Comparison of ENCODE assay signal across 23 cellular contexts in genomic region chr5:36632363-36632664, GRCh38. TPM values are rescaled to one million over a fixed set of nuclear protein-coding genes. Genes with fewer than 3 reads are reported as not detected.
"Had no signal": no experiment of that assay in that cellular context is flagged by ENCODE, and none has a peak within 500 bp of the region (broad histone marks: within the 10 kb centered on the region; RNA-seq: fewer than 3 reads in every experiment).

No MANE protein-coding gene starts in this region.

- H3K27me3 Mint-ChIP-seq: progenitor cell of endocrine pancreas had no signal

- H3K27ac ChIP-seq: ovary, right atrium auricular region, skin epidermis, stomach, tibial nerve, upper lobe of left lung, vagina had no signal

- H3K36me3 Mint-ChIP-seq: naive thymus-derived CD4-positive, alpha-beta T cell; natural killer cell treated with Interleukin-12 subunit alpha and Interleukin-12 subunit beta and Interleukin-15 and Interleukin-18, amount 100 ng/mL, for 72 hours; stimulated activated naive B cell treated with anti-CD40 and anti-IgM and Interleukin-4, amounts not matched to agents 10 μg/mL and 1 μg/mL and 100 μg/mL, for 72 hours had no signal

- H3K9me3 ChIP-seq: left ventricle myocardium inferior, ovary, right atrium auricular region, stomach, tibial nerve, upper lobe of left lung, vagina had no signal

- ATAC-seq: naive thymus-derived CD4-positive, alpha-beta T cell; natural killer cell treated with Interleukin-12 subunit alpha and Interleukin-12 subunit beta and Interleukin-15 and Interleukin-18, amount 100 ng/mL, for 72 hours; sciatic nerve had no signal

- H3K36me3 ChIP-seq: ovary, stomach, tibial nerve, upper lobe of left lung, vagina had no signal

- H3K4me1 ChIP-seq: stomach, upper lobe of left lung had no signal

- H3K27me3 ChIP-seq: ovary, right atrium auricular region, tibial nerve, upper lobe of left lung, vagina had no signal

- H3K4me3 ChIP-seq: left ventricle myocardium inferior, lung, ovary, right atrium auricular region, skin epidermis, stomach, tibial nerve, upper lobe of left lung, vagina had no signal

- H3K4me3 Mint-ChIP-seq: mesothelial cell of epicardium; naive thymus-derived CD4-positive, alpha-beta T cell; natural killer cell treated with Interleukin-12 subunit alpha and Interleukin-12 subunit beta and Interleukin-15 and Interleukin-18, amount 100 ng/mL, for 72 hours; stimulated activated naive B cell treated with anti-CD40 and anti-IgM and Interleukin-4, amounts not matched to agents 10 μg/mL and 1 μg/mL and 100 μg/mL, for 72 hours had no signal

- DNase-seq: islet precursor cell; left ventricle myocardium inferior; mesendoderm; naive thymus-derived CD4-positive, alpha-beta T cell; ovary; stimulated activated CD4-positive, alpha-beta T cell treated with anti-CD3 and anti-CD28 coated beads, Interleukin-12 subunit alpha, Interleukin-12 subunit beta, amount 100 ng/mL, for 4 hours; stimulated activated CD4-positive, alpha-beta T cell treated with anti-CD3 and anti-CD28 coated beads, Interleukin-15, amount 100 ng/mL, for 24 hours; stimulated activated CD4-positive, alpha-beta T cell treated with anti-CD3 and anti-CD28 coated beads, Interleukin-2, amount 100 ng/mL, for 24 hours; stimulated activated CD4-positive, alpha-beta T cell treated with anti-CD3 and anti-CD28 coated beads, Interleukin-4, amount 100 ng/mL, for 1 hour; stimulated activated naive B cell treated with anti-CD40 and anti-IgM and Interleukin-4, amounts not matched to agents 10 μg/mL and 1 μg/mL and 100 μg/mL, for 72 hours; stimulated activated naive CD8-positive, alpha-beta T cell treated with anti-CD3 and anti-CD28 coated beads, Interleukin-15, Interleukin-2, amounts not matched to agents 100 U/mL and 50 U/mL, for 24 hours; stomach; upper lobe of left lung had no signal

- H3K27ac Mint-ChIP-seq: mesothelial cell of epicardium; naive thymus-derived CD4-positive, alpha-beta T cell; natural killer cell treated with Interleukin-12 subunit alpha and Interleukin-12 subunit beta and Interleukin-15 and Interleukin-18, amount 100 ng/mL, for 72 hours; progenitor cell of endocrine pancreas; stimulated activated naive B cell treated with anti-CD40 and anti-IgM and Interleukin-4, amounts not matched to agents 10 μg/mL and 1 μg/mL and 100 μg/mL, for 72 hours had no signal

- H3K9me3 Mint-ChIP-seq: mesothelial cell of epicardium; natural killer cell treated with Interleukin-12 subunit alpha and Interleukin-12 subunit beta and Interleukin-15 and Interleukin-18, amount 100 ng/mL, for 72 hours; stimulated activated naive B cell treated with anti-CD40 and anti-IgM and Interleukin-4, amounts not matched to agents 10 μg/mL and 1 μg/mL and 100 μg/mL, for 72 hours had no signal

- H3K4me1 Mint-ChIP-seq: naive thymus-derived CD4-positive, alpha-beta T cell; stimulated activated naive B cell treated with anti-CD40 and anti-IgM and Interleukin-4, amounts not matched to agents 10 μg/mL and 1 μg/mL and 100 μg/mL, for 72 hours had no signal

RNA-seq across cellular contexts. Expression of gene SLC1A3, which starts 25.9 kb away (rescaled TPM):
- total RNA-seq: pulmonary artery endothelial cell had no signal
- polyA plus RNA-seq: naive thymus-derived CD4-positive, alpha-beta T cell had no signal
